Comparison of ENCODE assay signal across 8 cellular contexts in the genomic region with DNA sequence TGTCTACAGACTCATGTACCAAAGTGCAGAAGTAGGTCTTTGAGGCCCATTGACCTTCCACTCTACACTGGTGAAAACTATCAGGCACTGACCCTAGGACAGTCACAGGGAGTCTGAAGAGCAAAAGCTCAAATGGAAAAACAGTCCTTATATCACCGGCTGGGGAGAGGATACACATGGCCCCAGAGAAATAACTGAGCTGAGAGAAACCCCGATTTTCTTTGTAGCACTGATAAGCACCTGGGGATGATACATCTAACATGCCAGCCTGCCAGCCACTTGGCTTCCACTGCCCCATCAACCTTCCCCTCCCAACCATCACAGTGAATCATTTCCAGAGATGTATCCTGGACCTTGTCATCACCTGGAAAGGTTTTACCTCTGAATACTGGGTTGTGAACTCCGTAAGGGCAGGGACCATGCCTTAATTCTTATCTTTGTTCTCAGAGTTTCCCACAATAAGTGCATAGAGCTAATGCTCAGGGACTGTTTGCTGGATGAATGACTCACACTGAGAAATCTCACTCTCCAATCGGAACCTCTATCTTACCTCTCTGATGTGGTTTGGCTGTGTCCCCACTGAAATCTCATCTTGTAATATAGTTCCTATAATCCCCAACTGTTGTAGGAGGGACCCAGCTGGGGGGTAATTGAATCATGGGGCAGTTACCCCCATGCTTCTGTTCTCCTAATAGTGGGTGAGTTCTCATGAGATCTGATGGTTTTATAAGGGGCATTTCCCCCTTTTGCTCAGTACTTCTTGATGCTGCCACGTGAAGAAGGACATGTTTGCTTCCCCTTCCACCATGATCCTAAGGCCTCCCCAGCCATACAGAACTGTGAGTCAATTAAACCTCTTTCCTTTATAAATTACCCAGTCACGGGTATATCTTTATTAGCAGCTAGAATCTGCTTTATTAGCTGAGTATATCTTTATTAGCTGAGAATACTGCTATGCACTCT. TPM values are rescaled to one million over a fixed set of nuclear protein-coding genes. Genes with fewer than 3 reads are reported as not detected.
DNase-seq lines count a peak whose midpoint lies in the region; ATAC-seq, FAIRE-seq and TF ChIP-seq lines count a peak whose summit lies in the region.

No MANE protein-coding gene starts in this region.

- H3K27ac ChIP-seq in HepG2 (ENCODE audit: extremely low read length, insufficient read depth, low read length) (peak overlapping the region; percentile 92), gastroesophageal sphincter (no peak overlapping the region)
- no peak overlapping the region for H3K27ac ChIP-seq in CD8-positive, alpha-beta memory T cell (ENCODE audit: low read depth, low read length)

- no TSS peak for BruUV-seq in HepG2 (replicated peaks; lab: Mats Ljungman, UMichigan)

- H3K9me3 Mint-ChIP-seq in T-helper 2 cell treated with Interferon-gamma antibody and Interleukin-4, amounts not matched to agents 5 μg/mL and 100 μg/mL, for 36 hours = no peaks in the 10 kb centered on the region
- H3K9me3 Mint-ChIP-seq in CD8-positive, alpha-beta memory T cell = peaks cover 0 to 2% (median 0%) of the 10 kb centered on the region in 5 donors

- H2AFZ ChIP-seq in HepG2 (ENCODE audit: low read length) = no peak overlapping the region

- DNase-seq in T-helper 2 cell treated with Interferon-gamma antibody and Interleukin-4, amounts not matched to agents 5 μg/mL and 100 μg/mL, for 36 hours (ENCODE audit: low spot score) = peak; percentile 6
- DNase-seq in HepG2 (ENCODE audit: low spot score) (peak; percentile 100), putamen (ENCODE audit: low spot score) (no peak)
- DNase-seq in activated CD4-positive, CD25-positive, alpha-beta regulatory T cell treated with anti-CD3 and anti-CD28 coated beads, Interleukin-2, amount 50 U/mL, for 72 hours = no peak
- DNase-seq in CD8-positive, alpha-beta memory T cell = no peak

- no peak for TF ChIP-seq CTCF in HepG2 (CRISPR knock-in tag; IDR thresholded peaks at IDR 0.05)
- no peak for TF ChIP-seq CTCF in gastroesophageal sphincter (IDR thresholded peaks at IDR 0.05)

- FAIRE-seq in HepG2 (lab: Jason Lieb, UNC) = peak; percentile 78

- intact Hi-C loops in HepG2 (cut with micrococcal nuclease; ENCODE audit: unreplicated experiment) = loop anchor here (1.0 to 2.0 kb wide), 5 partner anchors 37 to 85 kb away; a partner anchor contains a TSS

- H3K79me2 ChIP-seq in HepG2 (ENCODE audit: insufficient read depth, low read length) = peaks cover 72% of the 10 kb centered on the region

- TF ChIP-seq EP300 in HepG2 (IDR thresholded peaks at IDR 0.05; ENCODE audit: low read depth in 2 of 2, low read length in 2 of 2) = peak; percentile 95 to 98; a peak in 3 of 4 replicates
- TF ChIP-seq EP300 in HepG2 (CRISPR knock-in tag; IDR thresholded peaks at IDR 0.05; ENCODE audit: borderline replicate concordance) = peak; percentile 97
- TF ChIP-seq EP300 in gastroesophageal sphincter (IDR thresholded peaks at IDR 0.05) = no peak

- TF ChIP-seq RAD21 in HepG2 (CRISPR knock-in tag; IDR thresholded peaks at IDR 0.05) = no peak

- H3K4me1 Mint-ChIP-seq in T-helper 2 cell treated with Interferon-gamma antibody and Interleukin-4, amounts not matched to agents 5 μg/mL and 100 μg/mL, for 36 hours (ENCODE audit: low read depth) = no peaks in the 10 kb centered on the region
- no peaks in the 10 kb centered on the region for H3K4me1 Mint-ChIP-seq in CD8-positive, alpha-beta memory T cell

- H3K9ac ChIP-seq in HepG2 (ENCODE audit: insufficient read depth, low read depth, low read length) = peak overlapping the region; percentile 70

- H3K4me3 Mint-ChIP-seq in T-helper 2 cell treated with Interferon-gamma antibody and Interleukin-4, amounts not matched to agents 5 μg/mL and 100 μg/mL, for 36 hours = no peak overlapping the region
- no peak overlapping the region for H3K4me3 Mint-ChIP-seq in CD8-positive, alpha-beta memory T cell

- ATAC-seq in GM18511 (IDR thresholded peaks at IDR 0.05; ENCODE audit: unreplicated experiment) (peak; percentile 65), HG02798 (IDR thresholded peaks at IDR 0.05; ENCODE audit: poor library complexity, unreplicated experiment) (peak; percentile 83), HepG2 (peak; percentile 78), gastroesophageal sphincter (no peak)

- in situ Hi-C loops in HepG2 (cut with HindIII; ENCODE audit: extremely low pct_ligation_motif_present, low pct_unique_long_range_greater_than_20kb) = no loop called here

- H3K27me3 ChIP-seq in HepG2 (ENCODE audit: control insufficient read depth in 1 of 2, insufficient read depth in 2 of 2, low read length in 2 of 2) (no peaks in the 10 kb centered on the region), gastroesophageal sphincter (peaks cover 5% of the 10 kb centered on the region)
- no peaks in the 10 kb centered on the region for H3K27me3 ChIP-seq in CD8-positive, alpha-beta memory T cell (ENCODE audit: insufficient read depth, low read length, poor library complexity, severe bottlenecking)

- no peak overlapping the region for H3K27ac Mint-ChIP-seq in T-helper 2 cell treated with Interferon-gamma antibody and Interleukin-4, amounts not matched to agents 5 μg/mL and 100 μg/mL, for 36 hours
- H3K27ac Mint-ChIP-seq in CD8-positive, alpha-beta memory T cell = no peak overlapping the region

- 6% methylated on average over 6 of the region's 6 CpGs for WGBS in HepG2 (ENCODE audit: low lambda C conversion rate)
- WGBS in gastroesophageal sphincter (ENCODE audit: low coverage in 1 of 2), 2 donors = 85% methylated on average over 4 of the region's 6 CpGs

- H3K36me3 Mint-ChIP-seq in T-helper 2 cell treated with Interferon-gamma antibody and Interleukin-4, amounts not matched to agents 5 μg/mL and 100 μg/mL, for 36 hours (ENCODE audit: low read depth) = no peaks in the 10 kb centered on the region
- H3K36me3 Mint-ChIP-seq in CD8-positive, alpha-beta memory T cell = no peaks in the 10 kb centered on the region

- TF ChIP-seq POLR2A in HepG2 (IDR thresholded peaks at IDR 0.05; ENCODE audit: insufficient read depth in 1 of 2, low read depth in 2 of 2, low read length in 2 of 2) = peak in 1 of 2 experiments; percentile 43; a peak in 2 of 4 replicates
- no peak for TF ChIP-seq POLR2A in gastroesophageal sphincter (IDR thresholded peaks at IDR 0.05)

- H3K4me3 ChIP-seq in HepG2 (replicated peaks in 1 of 3; ENCODE audit: insufficient read depth in 1 of 3, low read depth in 2 of 3, low read length in 3 of 3) = peak overlapping the region; percentile 24 to 59 (median 51); a peak in 5 of 6 replicates
- no peak overlapping the region for H3K4me3 ChIP-seq in gastroesophageal sphincter
- H3K4me3 ChIP-seq in CD8-positive, alpha-beta memory T cell (ENCODE audit: low read length) = no peak overlapping the region

- POLR2A ChIA-PET in HepG2 (lab: Yijun Ruan, JAX) = interaction anchor here (0.7 to 7.8 kb wide), 29 partner anchors 8 to 187 kb away, joined by 3 to 118 read pairs (median 5); a partner anchor contains a TSS
- POLR2A ChIA-PET in CD8-positive, alpha-beta memory T cell (lab: Charles Lee) = no interaction called here

- CTCF ChIA-PET in HepG2 (lab: Yijun Ruan, JAX; ENCODE audit: low intra/inter-chr PET ratio, low total read pairs) = no interaction called here
- CTCF ChIA-PET in CD8-positive, alpha-beta memory T cell (lab: Charles Lee) = no interaction called here

- no peaks in the 10 kb centered on the region for H3K9me3 ChIP-seq in HepG2 (ENCODE audit: low read length)
- H3K9me3 ChIP-seq in gastroesophageal sphincter = no peaks in the 10 kb centered on the region
- no peaks in the 10 kb centered on the region for H3K9me3 ChIP-seq in CD8-positive, alpha-beta memory T cell (ENCODE audit: low read length)

- H3K36me3 ChIP-seq in HepG2 (replicated peaks in 1 of 2; ENCODE audit: control insufficient read depth in 1 of 2, insufficient read depth in 2 of 2, low read length in 2 of 2) (peaks cover 16 to 36% of the 10 kb centered on the region in 2 experiments), gastroesophageal sphincter (no peaks in the 10 kb centered on the region)
- H3K36me3 ChIP-seq in CD8-positive, alpha-beta memory T cell (ENCODE audit: insufficient read depth, low read length) = no peaks in the 10 kb centered on the region

- peaks cover 100% of the 10 kb centered on the region for H3K4me1 ChIP-seq in HepG2 (ENCODE audit: insufficient read depth, low read length)
- H3K4me1 ChIP-seq in gastroesophageal sphincter = no peaks in the 10 kb centered on the region
- no peaks in the 10 kb centered on the region for H3K4me1 ChIP-seq in CD8-positive, alpha-beta memory T cell (ENCODE audit: insufficient read depth, low read length)

- peaks cover 17% of the 10 kb centered on the region for H3K27me3 Mint-ChIP-seq in T-helper 2 cell treated with Interferon-gamma antibody and Interleukin-4, amounts not matched to agents 5 μg/mL and 100 μg/mL, for 36 hours (ENCODE audit: low read depth)
- peaks cover 5 to 17% of the 10 kb centered on the region in 2 donors for H3K27me3 Mint-ChIP-seq in CD8-positive, alpha-beta memory T cell

- H3K4me2 ChIP-seq in HepG2 (ENCODE audit: low read depth, low read length) = peak overlapping the region; percentile 77

- no peaks in the 10 kb centered on the region for H4K20me1 ChIP-seq in HepG2 (ENCODE audit: insufficient read depth, low read length)

RNA-seq across cellular contexts. Expression of a gene that starts 37.1 kb away (rescaled TPM):
- total RNA-seq in HepG2 (2016; rRNA removed; fragmentation: Illumina TruSeq; extraction: Trizol) (55.9 and 57.8 TPM in 2 replicates), gastroesophageal sphincter (under 1 TPM in 1 of 4 donors, not detected in 3; 0.74 TPM)
- 25.1 and 29.0 TPM in 2 replicates for total RNA-seq in HepG2 (2016; cell fraction: cytosol; rRNA removed; fragmentation: Illumina TruSeq; extraction: Trizol; ENCODE audit: low read depth)
- total RNA-seq in HepG2 (2016; cell fraction: insoluble cytoplasmic fraction; rRNA removed; fragmentation: Illumina TruSeq; extraction: Trizol) = 52.7 and 57.5 TPM in 2 replicates
- total RNA-seq in HepG2 (2016; cell fraction: membrane; rRNA removed; fragmentation: Illumina TruSeq; extraction: Trizol) = 48.2 and 58.4 TPM in 2 replicates
- 46.1 and 58.2 TPM in 2 replicates for total RNA-seq in HepG2 (2016; cell fraction: nucleus; rRNA removed; fragmentation: Illumina TruSeq; extraction: Trizol)
- polyA plus RNA-seq in HepG2 (2011; rRNA removed) = 57.5 and 65.4 TPM in 2 replicates
- 53.6 and 68.8 TPM in 2 replicates for polyA plus RNA-seq in HepG2 (2011; cell fraction: cytosol; rRNA removed)
- 77.6 and 80.4 TPM in 2 replicates for polyA plus RNA-seq in HepG2 (2011; cell fraction: nucleus; rRNA removed)
- polyA plus RNA-seq in HepG2 (2012) = 44.8 and 48.8 TPM in 2 replicates
- 23.6 and 36.8 TPM in 2 replicates for polyA plus RNA-seq in HepG2 (2016; cell fraction: cytosol; fragmentation: Illumina TruSeq; extraction: Trizol; ENCODE audit: low read depth)
- 46.2 and 49.2 TPM in 2 replicates for polyA plus RNA-seq in HepG2 (2016; cell fraction: insoluble cytoplasmic fraction; fragmentation: Illumina TruSeq; extraction: Trizol; ENCODE audit: low read depth)
- 37.8 and 44.2 TPM in 2 replicates for polyA plus RNA-seq in HepG2 (2016; cell fraction: membrane; fragmentation: Illumina TruSeq; extraction: Trizol; ENCODE audit: low read depth)
- polyA plus RNA-seq in HepG2 (2016; cell fraction: nucleus; fragmentation: Illumina TruSeq; extraction: Trizol; ENCODE audit: insufficient read depth, low read depth) = 60.9 and 62.0 TPM in 2 replicates
- polyA minus RNA-seq in HepG2 (2011; rRNA and poly(A)+ RNA removed; ENCODE audit: low replicate concordance) = 186 TPM in 1 of 2 replicates, not detected in the other
- 51.4 TPM in 2 replicates for polyA minus RNA-seq in HepG2 (2011; cell fraction: cytosol; rRNA and poly(A)+ RNA removed)
- 70.1 and 71.3 TPM in 2 replicates for polyA minus RNA-seq in HepG2 (2011; cell fraction: nucleus; rRNA and poly(A)+ RNA removed)
- total RNA-seq in CD8-positive, alpha-beta memory T cell = not detected
- not detected for polyA plus RNA-seq in CD8-positive, alpha-beta memory T cell

Comparison
In these comparisons a context has a peak if more than half of its experiments do, and no peak if none do; other contexts are left out.
1. DNase-seq: peak in T-helper 2 cell treated with Interferon-gamma antibody and Interleukin-4, amounts not matched to agents 5 μg/mL and 100 μg/mL, for 36 hours (single experiment) and HepG2 (single experiment); none in putamen (single experiment), activated CD4-positive, CD25-positive, alpha-beta regulatory T cell treated with anti-CD3 and anti-CD28 coated beads, Interleukin-2, amount 50 U/mL, for 72 hours (single experiment) and CD8-positive, alpha-beta memory T cell (0 of 5).
2. H3K4me3 ChIP-seq: peak in HepG2 (3 of 3); none in gastroesophageal sphincter (0 of 2) and CD8-positive, alpha-beta memory T cell (single experiment).
3. RNA of a gene that starts 37.1 kb away (total RNA-seq): 25.1 to 58.4 TPM in HepG2; 0.74 TPM in gastroesophageal sphincter and not detected in CD8-positive, alpha-beta memory T cell; every median in the first group is over 10 times any median in the second.